8 cellular contexts compared by ENCODE assay signal in genomic region chr4:153222162-153222789, GRCh38. TPM values are rescaled to one million over a fixed set of nuclear protein-coding genes. Genes with fewer than 3 reads are reported as not detected.
DNase-seq lines count a peak whose midpoint lies in the region; ATAC-seq lines count a peak whose summit lies in the region.

No MANE protein-coding gene starts in this region.

- H2AFZ ChIP-seq in neuronal stem cell (ENCODE audit: low read length) = peak overlapping the region; percentile 83

- H3K27me3 ChIP-seq in neuronal stem cell (ENCODE audit: control insufficient read depth in 3 of 3, insufficient read depth in 3 of 3, low read depth in 1 of 3, low read length in 3 of 3) = no peaks in the 10 kb centered on the region

- no peaks in the 10 kb centered on the region for H3K36me3 Mint-ChIP-seq in activated naive CD8-positive, alpha-beta T cell treated with anti-CD3 and anti-CD28 coated beads, Interleukin-2, amount 50 U/mL, for 24 hours (ENCODE audit: low read depth)

- peak overlapping the region; percentile 61 for H2BK120ac ChIP-seq in neuronal stem cell (ENCODE audit: low read depth, low read length)

- no peak overlapping the region for H2BK15ac ChIP-seq in neuronal stem cell (ENCODE audit: low read length)

- peaks cover 0 to 39% of the 10 kb centered on the region in 2 donors for H3K9me3 ChIP-seq in neuronal stem cell (replicated peaks in 1 of 2; ENCODE audit: control insufficient read depth in 2 of 2, insufficient read depth in 1 of 2, low read depth in 1 of 2, low read length in 2 of 2)

- H3K4me1 ChIP-seq in neuronal stem cell (ENCODE audit: control insufficient read depth in 2 of 2, insufficient read depth in 1 of 2, low read depth in 1 of 2, low read length in 2 of 2) = peaks cover 8 to 23% of the 10 kb centered on the region in 2 donors

- H3K9ac ChIP-seq in neuronal stem cell (ENCODE audit: low read depth, low read length, poor library complexity) = peak overlapping the region; percentile 90

- H2BK12ac ChIP-seq in neuronal stem cell (ENCODE audit: low read length) = no peak overlapping the region

- H3K27ac ChIP-seq in neuronal stem cell (replicated peaks; ENCODE audit: low read length) = peak overlapping the region; percentile 84

- H3K4me2 ChIP-seq in neuronal stem cell (ENCODE audit: insufficient read depth, low read length, poor library complexity, severe bottlenecking) = peak overlapping the region; percentile 80

- peak; percentile 41 for DNase-seq in NCI-H2107 treated with DMSO at 0.1 percent for 48 hours (lab: John Stamatoyannopoulos, UW; ENCODE audit: unreplicated experiment)
- no peak for DNase-seq in NCI-H2107 (lab: John Stamatoyannopoulos, UW)
- DNase-seq in NCI-H69 (lab: John Stamatoyannopoulos, UW) = peak; percentile 71
- peak; percentile 18 for DNase-seq in activated naive CD8-positive, alpha-beta T cell treated with anti-CD3 and anti-CD28 coated beads, Interleukin-2, amount 50 U/mL, for 24 hours
- DNase-seq in head of caudate nucleus = peak; percentile 33 to 88 (median 65)
- DNase-seq in neuronal stem cell (ENCODE audit: low spot score) = peak; percentile 80
- no peak for DNase-seq in SIG-M5 (lab: John Stamatoyannopoulos, UW)

- peak overlapping the region; percentile 59 for H3K14ac ChIP-seq in neuronal stem cell (ENCODE audit: low read length)

- peaks cover 32% of the 10 kb centered on the region for H3K27me3 Mint-ChIP-seq in activated naive CD8-positive, alpha-beta T cell treated with anti-CD3 and anti-CD28 coated beads, Interleukin-2, amount 50 U/mL, for 24 hours

- peak overlapping the region; percentile 69 to 80 for H3K4me3 ChIP-seq in neuronal stem cell (ENCODE audit: low read length in 2 of 2)

- H2BK5ac ChIP-seq in neuronal stem cell (ENCODE audit: low read length) = peak overlapping the region; percentile 89

- intact Hi-C loops in head of caudate nucleus (cut with DNase I) = loop anchor here (5.0 kb wide), 1 partner anchor 70 kb away; no protein-coding TSS in a partner anchor

- peaks cover 0 to 36% of the 10 kb centered on the region in 2 donors for H3K36me3 ChIP-seq in neuronal stem cell (replicated peaks in 1 of 2; ENCODE audit: control insufficient read depth in 2 of 2, insufficient read depth in 2 of 2, low read length in 2 of 2)

- no CpG with 5 or more reads among the region's 28 CpGs for WGBS in neuronal stem cell (ENCODE audit: extremely low coverage in 2 of 2, insufficient read length in 2 of 2, insufficient replicate concordance in 1 of 2), 2 donors

- H4K91ac ChIP-seq in neuronal stem cell (ENCODE audit: low read depth, low read length, poor library complexity) = no peak overlapping the region

- peak overlapping the region; percentile 24 for H2AK5ac ChIP-seq in neuronal stem cell (ENCODE audit: low read depth, low read length)

- no peak overlapping the region for H3K4ac ChIP-seq in neuronal stem cell (ENCODE audit: low read length)

- ATAC-seq in HG02759 (IDR thresholded peaks at IDR 0.05; ENCODE audit: unreplicated experiment) = peak; percentile 25
- peak; percentile 75 for ATAC-seq in activated naive CD8-positive, alpha-beta T cell treated with anti-CD3 and anti-CD28 coated beads, Interleukin-2, amount 50 U/mL, for 24 hours

- no peak overlapping the region for H3K27ac Mint-ChIP-seq in activated naive CD8-positive, alpha-beta T cell treated with anti-CD3 and anti-CD28 coated beads, Interleukin-2, amount 50 U/mL, for 24 hours

- H3K4me1 Mint-ChIP-seq in activated naive CD8-positive, alpha-beta T cell treated with anti-CD3 and anti-CD28 coated beads, Interleukin-2, amount 50 U/mL, for 24 hours = peaks cover 41% of the 10 kb centered on the region

- H4K8ac ChIP-seq in neuronal stem cell (ENCODE audit: low read depth, low read length) = no peak overlapping the region

- H3K4me3 Mint-ChIP-seq in activated naive CD8-positive, alpha-beta T cell treated with anti-CD3 and anti-CD28 coated beads, Interleukin-2, amount 50 U/mL, for 24 hours = peak overlapping the region; percentile 76

- peaks cover 8% of the 10 kb centered on the region for H3K9me3 Mint-ChIP-seq in activated naive CD8-positive, alpha-beta T cell treated with anti-CD3 and anti-CD28 coated beads, Interleukin-2, amount 50 U/mL, for 24 hours

- H3K18ac ChIP-seq in neuronal stem cell (ENCODE audit: low read length) = peak overlapping the region; percentile 96

- no peaks in the 10 kb centered on the region for H3K79me1 ChIP-seq in neuronal stem cell (ENCODE audit: low read depth, low read length)

- peak overlapping the region; percentile 11 for H3K23ac ChIP-seq in neuronal stem cell (ENCODE audit: low read depth, low read length, poor library complexity)

RNA-seq across cellular contexts. Expression of gene TRIM2, which starts 18.0 kb away (rescaled TPM):
- polyA plus RNA-seq in neuronal stem cell (2013, experiment 1 of 2) = 33.1 TPM
- polyA plus RNA-seq in neuronal stem cell (2013, experiment 2 of 2) = 34.5 TPM

Comparison
In these comparisons a context has a peak if more than half of its experiments do, and no peak if none do; other contexts are left out.
1. DNase-seq: peak in NCI-H2107 treated with DMSO at 0.1 percent for 48 hours (single experiment), NCI-H69 (single experiment), activated naive CD8-positive, alpha-beta T cell treated with anti-CD3 and anti-CD28 coated beads, Interleukin-2, amount 50 U/mL, for 24 hours (single experiment), head of caudate nucleus (42 of 42) and neuronal stem cell (single experiment); none in NCI-H2107 (single experiment) and SIG-M5 (single experiment).